In the genomic region with DNA sequence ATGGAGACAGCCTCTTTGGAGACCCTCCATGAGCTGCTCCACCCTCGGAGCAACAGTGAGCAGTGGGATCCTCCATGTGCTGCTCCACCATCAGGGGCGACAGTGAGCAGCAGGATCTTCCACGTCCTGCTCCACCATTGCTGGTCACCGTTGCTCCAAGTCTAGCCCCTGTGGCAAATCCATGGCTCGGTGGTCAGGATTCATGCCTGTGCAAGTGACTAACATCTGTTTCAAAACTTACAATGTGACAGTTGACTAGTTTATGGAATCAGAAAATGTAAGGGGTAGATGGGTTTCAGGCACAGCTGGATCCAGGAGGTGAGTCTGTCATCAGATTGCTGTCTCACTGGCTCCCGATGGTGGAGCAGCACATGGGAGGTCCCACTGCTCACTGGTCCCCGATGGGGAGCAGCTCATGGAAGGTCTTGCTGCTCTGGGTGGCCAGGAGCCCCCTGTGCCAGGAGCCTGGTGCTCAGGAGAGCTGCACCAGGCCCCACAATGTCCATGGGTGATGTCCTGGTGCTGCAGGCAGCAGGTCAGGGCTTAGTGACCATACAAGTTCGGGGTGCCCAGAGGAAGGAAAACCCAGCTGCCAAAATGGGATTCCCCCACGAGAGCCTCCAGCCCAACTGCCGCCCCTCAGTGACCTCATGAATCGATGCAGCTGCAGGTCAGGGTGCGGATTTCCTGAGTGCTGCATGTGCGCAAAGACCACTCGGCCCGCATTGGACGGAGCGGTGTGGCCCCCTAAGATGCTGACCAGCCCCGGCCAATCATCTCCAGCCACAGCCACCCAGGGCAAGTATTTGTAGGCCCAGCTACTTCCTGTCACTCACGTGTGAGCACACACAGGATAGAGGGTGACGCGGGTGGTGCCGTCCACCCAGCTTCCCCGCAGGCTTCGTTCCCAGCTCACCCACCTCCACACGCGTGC, we compare ENCODE assay signal across 1 cellular context.
TF ChIP-seq lines count a peak whose summit lies in the region.

No MANE protein-coding gene starts in this region.

TF ChIP-seq in A549, 52 proteins besides CTCF, POLR2A, EP300 and RAD21 (continued from another document):
- TF ChIP-seq, protein P1, sequence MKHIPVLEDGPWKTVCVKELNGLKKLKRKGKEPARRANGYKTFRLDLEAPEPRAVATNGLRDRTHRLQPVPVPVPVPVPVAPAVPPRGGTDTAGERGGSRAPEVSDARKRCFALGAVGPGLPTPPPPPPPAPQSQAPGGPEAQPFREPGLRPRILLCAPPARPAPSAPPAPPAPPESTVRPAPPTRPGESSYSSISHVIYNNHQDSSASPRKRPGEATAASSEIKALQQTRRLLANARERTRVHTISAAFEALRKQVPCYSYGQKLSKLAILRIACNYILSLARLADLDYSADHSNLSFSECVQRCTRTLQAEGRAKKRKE (CRISPR knock-in tag; IDR thresholded peaks at IDR 0.05; ENCODE audit: low read depth), result no peak
- TF ChIP-seq HEYL (CRISPR knock-in tag; IDR thresholded peaks at IDR 0.05) (no peak), SMC3 (IDR thresholded peaks at IDR 0.05) (no peak), SREBF2 (IDR thresholded peaks at IDR 0.05) (no peak), HOXB13 (CRISPR knock-in tag; IDR thresholded peaks at IDR 0.05; ENCODE audit: low read depth) (no peak), E2F6 (IDR thresholded peaks at IDR 0.05; ENCODE audit: borderline replicate concordance, low read depth) (no peak), EHF (CRISPR knock-in tag; IDR thresholded peaks at IDR 0.05) (no peak), ESRRA (IDR thresholded peaks at IDR 0.05; ENCODE audit: borderline replicate concordance, low read length) (no peak), NPAS2 (CRISPR knock-in tag; IDR thresholded peaks at IDR 0.05; ENCODE audit: borderline replicate concordance) (no peak), HDAC2 (IDR thresholded peaks at IDR 0.05) (no peak), CBX8 (IDR thresholded peaks at IDR 0.05) (no peak), USF2 (IDR thresholded peaks at IDR 0.05) (no peak)
- TF ChIP-seq, protein P2, sequence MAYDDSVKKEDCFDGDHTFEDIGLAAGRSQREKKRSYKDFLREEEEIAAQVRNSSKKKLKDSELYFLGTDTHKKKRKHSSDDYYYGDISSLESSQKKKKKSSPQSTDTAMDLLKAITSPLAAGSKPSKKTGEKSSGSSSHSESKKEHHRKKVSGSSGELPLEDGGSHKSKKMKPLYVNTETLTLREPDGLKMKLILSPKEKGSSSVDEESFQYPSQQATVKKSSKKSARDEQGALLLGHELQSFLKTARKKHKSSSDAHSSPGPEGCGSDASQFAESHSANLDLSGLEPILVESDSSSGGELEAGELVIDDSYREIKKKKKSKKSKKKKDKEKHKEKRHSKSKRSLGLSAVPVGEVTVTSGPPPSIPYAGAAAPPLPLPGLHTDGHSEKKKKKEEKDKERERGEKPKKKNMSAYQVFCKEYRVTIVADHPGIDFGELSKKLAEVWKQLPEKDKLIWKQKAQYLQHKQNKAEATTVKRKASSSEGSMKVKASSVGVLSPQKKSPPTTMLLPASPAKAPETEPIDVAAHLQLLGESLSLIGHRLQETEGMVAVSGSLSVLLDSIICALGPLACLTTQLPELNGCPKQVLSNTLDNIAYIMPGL (CRISPR knock-in tag; IDR thresholded peaks at IDR 0.05; ENCODE audit: borderline replicate concordance), result no peak
- TF ChIP-seq, protein P3, sequence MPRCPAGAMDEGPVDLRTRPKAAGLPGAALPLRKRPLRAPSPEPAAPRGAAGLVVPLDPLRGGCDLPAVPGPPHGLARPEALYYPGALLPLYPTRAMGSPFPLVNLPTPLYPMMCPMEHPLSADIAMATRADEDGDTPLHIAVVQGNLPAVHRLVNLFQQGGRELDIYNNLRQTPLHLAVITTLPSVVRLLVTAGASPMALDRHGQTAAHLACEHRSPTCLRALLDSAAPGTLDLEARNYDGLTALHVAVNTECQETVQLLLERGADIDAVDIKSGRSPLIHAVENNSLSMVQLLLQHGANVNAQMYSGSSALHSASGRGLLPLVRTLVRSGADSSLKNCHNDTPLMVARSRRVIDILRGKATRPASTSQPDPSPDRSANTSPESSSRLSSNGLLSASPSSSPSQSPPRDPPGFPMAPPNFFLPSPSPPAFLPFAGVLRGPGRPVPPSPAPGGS (IDR thresholded peaks at IDR 0.05), result no peak
